In the genomic region with DNA sequence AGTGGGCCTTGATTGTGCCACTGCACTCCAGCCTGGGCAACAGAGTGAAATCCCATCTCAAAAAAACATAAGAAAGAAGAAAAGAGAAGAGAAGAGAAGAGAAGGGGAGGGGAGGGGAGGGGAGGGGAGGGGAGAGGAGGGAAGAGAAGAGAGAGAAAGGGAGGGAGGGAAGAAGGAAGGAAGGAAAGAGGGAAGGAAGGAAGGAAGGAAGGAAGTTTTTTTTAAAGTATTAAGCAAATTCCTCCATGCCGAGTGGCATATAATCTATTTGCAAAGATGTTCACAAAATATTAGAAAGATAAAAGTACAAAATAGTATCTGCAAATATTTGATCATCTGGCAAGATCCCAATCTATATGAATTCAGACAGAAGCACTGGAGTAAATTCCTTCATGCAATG, we compare ENCODE assay signal across 36 cellular contexts. TPM values are rescaled to one million over a fixed set of nuclear protein-coding genes. Genes with fewer than 3 reads are reported as not detected.
"Had no signal": no experiment of that assay in that cellular context is flagged by ENCODE, and none has a peak within 500 bp of the region (broad histone marks: within the 10 kb centered on the region; RNA-seq: fewer than 3 reads in every experiment).

No MANE protein-coding gene starts in this region.

- H3K4me1 ChIP-seq: adrenal gland, ascending aorta, body of pancreas, breast epithelium had no signal

- H3K9me3 ChIP-seq: adrenal gland, ascending aorta, body of pancreas, breast epithelium had no signal

- ATAC-seq: activated naive CD4-positive, alpha-beta T cell treated with anti-CD3 and anti-CD28 coated beads, Interleukin-2, amount 50 U/mL, for 72 hours; activated naive CD8-positive, alpha-beta T cell treated with anti-CD3 and anti-CD28 coated beads, Interleukin-2, amount 50 U/mL, for 24 hours; activated T-cell treated with anti-CD3 and anti-CD28 coated beads, Interleukin-2, amount 50 U/mL, for 4 hours; activated T-cell treated with anti-CD3 and anti-CD28 coated beads, Interleukin-2, amount 50 U/mL, for 72 hours; activated T-helper 17 cell treated with anti-CD3 and anti-CD28 coated beads, Interleukin-2, amount 50 U/mL, for 72 hours; body of pancreas had no signal

- H3K36me3 ChIP-seq: adrenal gland, ascending aorta, brain microvascular endothelial cell, breast epithelium, cardiac muscle cell had no signal

- DNase-seq: activated effector memory CD4-positive, alpha-beta T cell treated with anti-CD3 and anti-CD28 coated beads, Interleukin-2, amount 50 U/mL, for 16 hours; activated effector memory CD4-positive, alpha-beta T cell treated with Interleukin-2 at 50 U/mL for 16 hours; activated gamma-delta T cell; activated gamma-delta T cell treated with Interleukin-2 at 50 U/mL for 16 hours; activated naive CD4-positive, alpha-beta T cell; activated naive CD4-positive, alpha-beta T cell treated with anti-CD3 and anti-CD28 coated beads for 36 hours; activated naive CD4-positive, alpha-beta T cell treated with anti-CD3 and anti-CD28 coated beads, Interleukin-2, amount 10 ng/mL, durations not matched to agents 7 days and 5 days; activated naive CD4-positive, alpha-beta T cell treated with anti-CD3 and anti-CD28 coated beads, Interleukin-2, amount 50 U/mL, for 16 hours; activated naive CD4-positive, alpha-beta T cell treated with Interleukin-2 at 50 U/mL for 16 hours; activated naive CD8-positive, alpha-beta T cell treated with anti-CD3 and anti-CD28 coated beads for 36 hours; activated naive CD8-positive, alpha-beta T cell treated with anti-CD3 and anti-CD28 coated beads, Interleukin-2, amount 10 ng/mL, durations not matched to agents 7 days and 5 days; activated naive CD8-positive, alpha-beta T cell treated with anti-CD3 and anti-CD28 coated beads, Interleukin-2, amount 50 U/mL, for 24 hours; activated T-cell treated with anti-CD3 and anti-CD28 coated beads, Interleukin-2, amount 50 U/mL, for 1 hour; activated T-cell treated with anti-CD3 and anti-CD28 coated beads, Interleukin-2, amount 50 U/mL, for 24 hours; activated T-cell treated with anti-CD3 and anti-CD28 coated beads, Interleukin-2, amount 50 U/mL, for 4 hours; activated T-cell treated with anti-CD3 and anti-CD28 coated beads, Interleukin-2, amount 50 U/mL, for 48 hours; activated T-cell treated with anti-CD3 and anti-CD28 coated beads, Interleukin-2, amount 50 U/mL, for 72 hours; adrenal gland; amniotic stem cell; amygdala; anterior cingulate cortex; aorta; body of pancreas; brain microvascular endothelial cell; caudate nucleus; central memory CD4-positive, alpha-beta T cell; cerebellar nuclear complex had no signal

- H3K27ac ChIP-seq: adrenal gland, ascending aorta, body of pancreas, brain microvascular endothelial cell, breast epithelium, cardiac muscle cell had no signal

- FAIRE-seq: astrocyte, bronchial epithelial cell had no signal

- H3K27me3 ChIP-seq: adrenal gland, ascending aorta, body of pancreas, brain microvascular endothelial cell, breast epithelium, cardiac muscle cell had no signal

- H3K4me3 ChIP-seq: adrenal gland, ascending aorta, body of pancreas, breast epithelium, cardiac muscle cell had no signal

RNA-seq across cellular contexts. Expression of gene CFAP300, which starts 10.5 kb away (rescaled TPM):
- total RNA-seq: activated naive CD4-positive, alpha-beta T cell treated with anti-CD3 and anti-CD28 coated beads for 36 hours; activated naive CD4-positive, alpha-beta T cell treated with anti-CD3 and anti-CD28 coated beads, Interleukin-2, amount 50 U/mL, for 72 hours; activated naive CD8-positive, alpha-beta T cell treated with anti-CD3 and anti-CD28 coated beads for 36 hours; activated naive CD8-positive, alpha-beta T cell treated with anti-CD3 and anti-CD28 coated beads, Interleukin-2, amount 10 ng/mL, durations not matched to agents 7 days and 5 days; activated T-cell treated with anti-CD3 and anti-CD28 coated beads, Interleukin-2, amount 50 U/mL, for 4 hours; activated T-cell treated with anti-CD3 and anti-CD28 coated beads, Interleukin-2, amount 50 U/mL, for 72 hours; activated T-helper 1 cell treated with anti-CD3 and anti-CD28 coated beads, Interleukin-12 subunit alpha, Interleukin-12 subunit beta, Interleukin-2, Interleukin-4 antibody, amounts not matched to agents 30 ng/mL and 10 ng/mL and 1 ng/mL, durations not matched to agents 14 hours and 24 hours and 36 hours; activated T-helper 17 cell treated with anti-CD3 and anti-CD28 coated beads, Interleukin-2, amount 50 U/mL, for 72 hours; activated T-helper 2 cell treated with anti-CD3 and anti-CD28 coated beads, Interferon-gamma antibody, Interleukin-2, Interleukin-4, amounts not matched to agents 10 μg/mL and 5 μg/mL and 100 μg/mL, durations not matched to agents 14 hours and 24 hours and 36 hours; ascending aorta had no signal
